Comparison of ENCODE assay signal across 18 cellular contexts in genomic region chr13:50379584-50379983, GRCh38.
"Had no signal": no experiment of that assay in that cellular context is flagged by ENCODE, and none has a peak within 500 bp of the region (broad histone marks: within the 10 kb centered on the region; RNA-seq: fewer than 3 reads in every experiment).

No MANE protein-coding gene starts in this region.

- H3K4me3 ChIP-seq: adrenal gland, sigmoid colon, thoracic aorta, upper lobe of right lung had no signal

- H3K27me3 ChIP-seq: adrenal gland, sigmoid colon, upper lobe of right lung had no signal

- DNase-seq: activated B cell treated with CpG ODN at 0.5 μM for 24 hours; activated CD4-positive, alpha-beta memory T cell treated with anti-CD3 and anti-CD28 coated beads for 36 hours; activated CD4-positive, alpha-beta T cell treated with anti-CD3 and anti-CD28 coated beads for 4 hours; activated gamma-delta T cell treated with Interleukin-2 at 50 U/mL for 16 hours; activated T-cell treated with anti-CD3 and anti-CD28 coated beads for 4 hours; adrenal gland; effector CD8-positive, alpha-beta T cell; foreskin keratinocyte; hypothalamus; left ventricle myocardium superior; naive B cell; sigmoid colon; stimulated activated naive B cell treated with anti-CD40 and anti-IgM and Interleukin-4, amounts not matched to agents 10 μg/mL and 1 μg/mL and 100 μg/mL, for 72 hours; T-helper 1 cell; T-helper 9 cell; upper lobe of right lung had no signal

- H3K36me3 ChIP-seq: adrenal gland, sigmoid colon, thoracic aorta, upper lobe of right lung had no signal

- H3K27ac ChIP-seq: adrenal gland, foreskin keratinocyte, sigmoid colon, thoracic aorta, upper lobe of right lung had no signal

- H3K4me1 ChIP-seq: adrenal gland, foreskin keratinocyte, sigmoid colon, upper lobe of right lung had no signal

- ATAC-seq: activated naive CD4-positive, alpha-beta T cell treated with anti-CD3 and anti-CD28 coated beads, Interleukin-2, amount 50 U/mL, for 72 hours; foreskin keratinocyte; left ventricle myocardium superior; stimulated activated naive B cell treated with anti-CD40 and anti-IgM and Interleukin-4, amounts not matched to agents 10 μg/mL and 1 μg/mL and 100 μg/mL, for 72 hours; upper lobe of right lung had no signal

- H3K9me3 ChIP-seq: upper lobe of right lung had no signal
